Comparison of ENCODE assay signal across 1 cellular context in genomic region chr9:93505518-93506123, GRCh38.
TF ChIP-seq lines count a peak whose summit lies in the region.

No MANE protein-coding gene starts in this region.

TF ChIP-seq in GM12878, 131 proteins besides CTCF, POLR2A, EP300 and RAD21:
- no peak for TF ChIP-seq IRF4 (IDR thresholded peaks at IDR 0.05; ENCODE audit: low read depth, low read length)
- peak; percentile 43; the same call in 1 of the 2 replicates for TF ChIP-seq SPI1 (IDR thresholded peaks at IDR 0.05; ENCODE audit: borderline replicate concordance, insufficient read depth, low read depth, low read length)
